16 cellular contexts compared by ENCODE assay signal in the genomic region with DNA sequence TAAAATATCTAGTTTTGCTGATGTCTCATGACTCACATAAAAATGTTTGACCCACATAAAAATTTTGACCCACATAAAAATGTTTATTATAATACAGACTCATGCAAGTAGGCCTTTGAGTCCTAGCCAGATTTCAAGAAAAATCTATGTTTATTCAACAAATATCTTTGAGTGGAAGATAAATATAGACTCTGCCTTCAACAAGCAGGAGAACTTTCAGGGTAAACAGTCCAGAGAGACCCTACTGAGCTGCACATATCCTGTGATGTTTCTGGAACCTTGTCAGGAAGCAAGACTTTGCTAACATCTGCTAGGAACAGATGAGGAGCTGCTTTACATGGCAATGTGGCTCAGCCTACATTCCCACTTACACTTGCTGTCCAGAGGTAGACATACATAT.
DNase-seq lines count a peak whose midpoint lies in the region; ATAC-seq, FAIRE-seq and TF ChIP-seq lines count a peak whose summit lies in the region.
"Had no signal": no experiment of that assay in that cellular context is flagged by ENCODE, and none has a peak within 500 bp of the region (broad histone marks: within the 10 kb centered on the region; RNA-seq: fewer than 3 reads in every experiment).

No MANE protein-coding gene starts in this region.

- no TSS peak for BruUV-seq in PC-3 (replicated peaks; lab: Mats Ljungman, UMichigan)
- no TSS peak for BruUV-seq in endothelial cell of umbilical vein (replicated peaks; lab: Mats Ljungman, UMichigan)
- BruUV-seq in OCI-LY7 (replicated peaks; lab: Mats Ljungman, UMichigan) = no TSS peak

- no peak overlapping the region for H2AFZ ChIP-seq in PC-3 (ENCODE audit: low read length)
- H2AFZ ChIP-seq in endothelial cell of umbilical vein (ENCODE audit: low read depth, low read length) = no peak overlapping the region
- H2AFZ ChIP-seq in OCI-LY7 (ENCODE audit: low read length) = no peak overlapping the region
- H2AFZ ChIP-seq: GM23338 had no signal

- FAIRE-seq in endothelial cell of umbilical vein (lab: Jason Lieb, UNC) = peak; percentile 42

- no peaks in the 10 kb centered on the region for H4K20me1 ChIP-seq in PC-3 (ENCODE audit: low read length)
- no peaks in the 10 kb centered on the region for H4K20me1 ChIP-seq in endothelial cell of umbilical vein (replicated peaks; ENCODE audit: control insufficient read depth, extremely low read depth, insufficient read depth, low read length)
- no peaks in the 10 kb centered on the region for H4K20me1 ChIP-seq in OCI-LY7 (ENCODE audit: insufficient read depth, low read length)

- no peaks in the 10 kb centered on the region for H3K79me2 ChIP-seq in PC-3 (ENCODE audit: low read length)
- H3K79me2 ChIP-seq in endothelial cell of umbilical vein (ENCODE audit: control insufficient read depth, insufficient read depth, low read length) = no peaks in the 10 kb centered on the region
- H3K79me2 ChIP-seq in OCI-LY7 (ENCODE audit: insufficient read depth, low read depth, low read length) = no peaks in the 10 kb centered on the region

- no peak overlapping the region for H3K27ac ChIP-seq in PC-3 (ENCODE audit: low read length)
- H3K27ac ChIP-seq in endothelial cell of umbilical vein (ENCODE audit: insufficient read depth, low read depth, low read length) = no peak overlapping the region
- H3K27ac ChIP-seq in left lung = no peak overlapping the region
- no peak overlapping the region for H3K27ac ChIP-seq in OCI-LY7 (ENCODE audit: low read depth, low read length, poor library complexity, severe bottlenecking)

- H3K36me3 ChIP-seq in PC-3 (ENCODE audit: low read depth, low read length) = no peaks in the 10 kb centered on the region
- no peaks in the 10 kb centered on the region for H3K36me3 ChIP-seq in endothelial cell of umbilical vein (ENCODE audit: control insufficient read depth in 2 of 2, extremely low read depth in 1 of 2, insufficient read depth in 2 of 2, low read length in 2 of 2)
- H3K36me3 ChIP-seq in left lung = no peaks in the 10 kb centered on the region
- no peaks in the 10 kb centered on the region for H3K36me3 ChIP-seq in OCI-LY7 (ENCODE audit: insufficient read depth, low read length)

- no peaks in the 10 kb centered on the region for H3K4me1 ChIP-seq in PC-3 (ENCODE audit: insufficient read depth, low read length)
- no peaks in the 10 kb centered on the region for H3K4me1 ChIP-seq in endothelial cell of umbilical vein (ENCODE audit: control insufficient read depth, extremely low read depth, insufficient read depth, low read length)
- H3K4me1 ChIP-seq in left lung = no peaks in the 10 kb centered on the region
- no peaks in the 10 kb centered on the region for H3K4me1 ChIP-seq in OCI-LY7 (ENCODE audit: insufficient read depth, low read length, poor library complexity, severe bottlenecking)

- H3K9me3 ChIP-seq in PC-3 (ENCODE audit: low read length) (no peaks in the 10 kb centered on the region), endothelial cell of umbilical vein (replicated peaks; ENCODE audit: control insufficient read depth, insufficient read depth, low read length) (no peaks in the 10 kb centered on the region), left lung (no peaks in the 10 kb centered on the region), OCI-LY7 (ENCODE audit: low read length) (no peaks in the 10 kb centered on the region)

- H3K9me2 ChIP-seq in PC-3 (replicated peaks; ENCODE audit: low read length) = no peaks in the 10 kb centered on the region
- no peaks in the 10 kb centered on the region for H3K9me2 ChIP-seq in OCI-LY7 (ENCODE audit: insufficient read depth, low read length)

- dilution Hi-C loops in endothelial cell of umbilical vein (cut with MboI; ENCODE audit: extremely low pct_ligation_motif_present, low sequenced_read_pairs) = no loop called here

- H3K4me2 ChIP-seq in PC-3 (ENCODE audit: low read length) = no peak overlapping the region
- no peak overlapping the region for H3K4me2 ChIP-seq in endothelial cell of umbilical vein (ENCODE audit: insufficient read depth, low read length)
- no peak overlapping the region for H3K4me2 ChIP-seq in OCI-LY7 (ENCODE audit: low read length)
- H3K4me2 ChIP-seq: GM23338 had no signal

- TF ChIP-seq POLR2A in endothelial cell of umbilical vein (IDR thresholded peaks at IDR 0.05; ENCODE audit: low read depth, low read length) = no peak

- DNase-seq in PC-3 = peak; percentile 59
- DNase-seq in endothelial cell of umbilical vein (ENCODE audit: low read depth, low spot score) = peak; percentile 61
- DNase-seq in left lung = no peak
- DNase-seq in OCI-LY7 (ENCODE audit: low spot score) = no peak
- no peak for DNase-seq in MV-4-11 (lab: John Stamatoyannopoulos, UW)
- DNase-seq in NCI-H1436 (lab: John Stamatoyannopoulos, UW) = no peak
- DNase-seq: ACHN; CD8-positive, alpha-beta T cell; KBM-7; NCI-H1092 treated with DMSO at 0.1 percent for 48 hours; NCI-H187; NCI-H446; NCI-H82; SIG-M5 had no signal

- ATAC-seq in PC-3 = peak; percentile 51
- ATAC-seq in left lung = peak; percentile 85
- no peak for ATAC-seq in HG03139 (IDR thresholded peaks at IDR 0.05; ENCODE audit: unreplicated experiment)
- ATAC-seq: CD8-positive, alpha-beta T cell; GM23338 had no signal

- POLR2A ChIA-PET in PC-3 (lab: Charles Lee; ENCODE audit: unreplicated experiment) (no interaction called here), endothelial cell of umbilical vein (lab: Charles Lee) (no interaction called here), OCI-LY7 (lab: Charles Lee) (no interaction called here)

- TF ChIP-seq CTCF in PC-3 (conservative IDR thresholded peaks at IDR 0.05; ENCODE audit: low read depth, low read length) (no peak), endothelial cell of umbilical vein (IDR thresholded peaks at IDR 0.05; ENCODE audit: extremely low read depth in 1 of 2, insufficient read depth in 1 of 2, low read depth in 1 of 2, low read length in 2 of 2) (no peak), left lung (IDR thresholded peaks at IDR 0.05) (no peak), OCI-LY7 (conservative IDR thresholded peaks at IDR 0.05; ENCODE audit: low read length) (no peak)

- H3K27me3 ChIP-seq in PC-3 (ENCODE audit: low read length) (peaks cover 20% of the 10 kb centered on the region), endothelial cell of umbilical vein (ENCODE audit: control insufficient read depth in 2 of 2, insufficient read depth in 2 of 2, low read length in 2 of 2) (no peaks in the 10 kb centered on the region), left lung (no peaks in the 10 kb centered on the region)

- no peak overlapping the region for H3K9ac ChIP-seq in PC-3 (ENCODE audit: low read length)
- no peak overlapping the region for H3K9ac ChIP-seq in endothelial cell of umbilical vein (replicated peaks; ENCODE audit: extremely low read depth, insufficient read depth, low read length)

- H3K9me1 ChIP-seq in endothelial cell of umbilical vein (replicated peaks; ENCODE audit: control insufficient read depth, extremely low read depth, insufficient read depth, low read length) = no peaks in the 10 kb centered on the region

- no peaks in the 10 kb centered on the region for H3F3A ChIP-seq in PC-3 (ENCODE audit: low read length, unreplicated experiment)

- H3K4me3 ChIP-seq in PC-3 (ENCODE audit: low read length) (no peak overlapping the region), endothelial cell of umbilical vein (replicated peaks in 1 of 3; ENCODE audit: insufficient read depth in 1 of 3, low read depth in 1 of 3, low read length in 3 of 3) (no peak overlapping the region), left lung (no peak overlapping the region), OCI-LY7 (ENCODE audit: low read depth, low read length, poor library complexity, severe bottlenecking) (no peak overlapping the region)
- H3K4me3 ChIP-seq: GM23338 had no signal

- CTCF ChIA-PET in PC-3 (lab: Charles Lee) (no interaction called here), endothelial cell of umbilical vein (lab: Charles Lee) (no interaction called here), OCI-LY7 (lab: Charles Lee; ENCODE audit: unreplicated experiment) (no interaction called here)

- intact Hi-C loops in PC-3 (cut with micrococcal nuclease) (no loop called here), endothelial cell of umbilical vein (cut with micrococcal nuclease) (no loop called here), left lung (cut with DNase I) (no loop called here), OCI-LY7 (cut with micrococcal nuclease; ENCODE audit: unreplicated experiment) (no loop called here)

TF ChIP-seq in endothelial cell of umbilical vein, 7 proteins besides CTCF, POLR2A, EP300 and RAD21:
- TF ChIP-seq, protein P1, sequence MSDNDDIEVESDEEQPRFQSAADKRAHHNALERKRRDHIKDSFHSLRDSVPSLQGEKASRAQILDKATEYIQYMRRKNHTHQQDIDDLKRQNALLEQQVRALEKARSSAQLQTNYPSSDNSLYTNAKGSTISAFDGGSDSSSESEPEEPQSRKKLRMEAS (IDR thresholded peaks at IDR 0.05; ENCODE audit: insufficient read depth, insufficient read length) = no peak
- TF ChIP-seq EZH2 (IDR thresholded peaks at IDR 0.05; ENCODE audit: borderline replicate concordance, low read depth, low read length, severe bottlenecking) (no peak), GATA2 (IDR thresholded peaks at IDR 0.05; ENCODE audit: insufficient read depth, insufficient read length, low read depth, low read length) (no peak), MYC (IDR thresholded peaks at IDR 0.05; ENCODE audit: low read depth, low read length) (no peak), FOS (IDR thresholded peaks at IDR 0.05; ENCODE audit: borderline replicate concordance, insufficient read depth, low read length) (no peak), POLR2AphosphoS5 (IDR thresholded peaks at IDR 0.05; ENCODE audit: insufficient read depth, low read depth, low read length) (no peak), JUN (IDR thresholded peaks at IDR 0.05; ENCODE audit: borderline replicate concordance, insufficient read depth, insufficient read length, low read depth) (no peak)
TF ChIP-seq in endothelial cell of umbilical vein: peak in this region for 0.

Comparison
In these comparisons a context has a peak if more than half of its experiments do, and no peak if none do; other contexts are left out.
1. DNase-seq: peak in PC-3 (single experiment) and endothelial cell of umbilical vein (single experiment); none in left lung (0 of 2), OCI-LY7 (single experiment), MV-4-11 (single experiment) and NCI-H1436 (single experiment).